12 cellular contexts compared by ENCODE assay signal in genomic region chr1:111191496-111191895, GRCh38. TPM values are rescaled to one million over a fixed set of nuclear protein-coding genes. Genes with fewer than 3 reads are reported as not detected.
DNase-seq lines count a peak whose midpoint lies in the region; ATAC-seq, FAIRE-seq and TF ChIP-seq lines count a peak whose summit lies in the region.
"Had no signal": no experiment of that assay in that cellular context is flagged by ENCODE, and none has a peak within 500 bp of the region (broad histone marks: within the 10 kb centered on the region; RNA-seq: fewer than 3 reads in every experiment).

No MANE protein-coding gene starts in this region.

- in situ Hi-C loops in astrocyte of the spinal cord (cut with HindIII; ENCODE audit: low sequenced_read_pairs), result no loop called here

- 69 to 85% (median 80%) methylated on average over 3 of the region's 3 CpGs for WGBS in small intestine, 3 donors

- H3K27ac ChIP-seq in muscle layer of duodenum (ENCODE audit: low read length), result peak overlapping the region; percentile 26
- peak overlapping the region in 1 of 2 donors; percentile 7 for H3K27ac ChIP-seq in small intestine (ENCODE audit: low read depth in 1 of 2, low read length in 1 of 2)

- no peak for ATAC-seq in HG02610 (IDR thresholded peaks at IDR 0.05; ENCODE audit: unreplicated experiment)

- H3K4me1 ChIP-seq in muscle layer of duodenum (ENCODE audit: control insufficient read depth in 1 of 2, insufficient read depth in 2 of 2, low read length in 2 of 2) (peaks cover 25 to 42% of the 10 kb centered on the region in 2 donors), small intestine (ENCODE audit: control insufficient read depth in 2 of 2, insufficient read depth in 1 of 2, low read depth in 1 of 2, low read length in 1 of 2) (peaks cover 10% of the 10 kb centered on the region in 2 donors)

- H3K4me3 ChIP-seq in astrocyte of the spinal cord (ENCODE audit: low read depth, low read length) (no peak overlapping the region), muscle layer of duodenum (ENCODE audit: low read depth in 1 of 2, low read length in 2 of 2) (no peak overlapping the region), small intestine (ENCODE audit: low read depth in 1 of 2, low read length in 2 of 2) (no peak overlapping the region)

- H3K27me3 ChIP-seq in muscle layer of duodenum (ENCODE audit: low read depth, low read length), result no peaks in the 10 kb centered on the region
- H3K27me3 ChIP-seq in small intestine (ENCODE audit: control insufficient read depth in 2 of 2, insufficient read depth in 2 of 2, low read length in 2 of 2), result no peaks in the 10 kb centered on the region

- no peak for TF ChIP-seq CTCF in AG09319 (IDR thresholded peaks at IDR 0.05; ENCODE audit: low read depth, low read length)
- no peak for TF ChIP-seq CTCF in astrocyte of the spinal cord (IDR thresholded peaks at IDR 0.05; ENCODE audit: low read depth, low read length)

- no peaks in the 10 kb centered on the region for H3K9me3 ChIP-seq in muscle layer of duodenum (ENCODE audit: control insufficient read depth in 1 of 2, low read length in 2 of 2)
- no peaks in the 10 kb centered on the region for H3K9me3 ChIP-seq in small intestine (ENCODE audit: control insufficient read depth, low read depth)

- peak; percentile 19 for DNase-seq in AG09319 (ENCODE audit: extremely low read depth, low read depth)
- peak; percentile 30 for DNase-seq in HS-27A (ENCODE audit: low read depth)
- peak; percentile 36 for DNase-seq in astrocyte of the spinal cord (ENCODE audit: low read depth, low spot score)
- DNase-seq in stimulated activated CD4-positive, alpha-beta T cell treated with anti-CD3 and anti-CD28 coated beads, Interleukin-1b, Interleukin-23, amount 100 ng/mL, for 48 hours, result no peak
- DNase-seq in NCI-H187 (lab: John Stamatoyannopoulos, UW), result no peak
- no peak for DNase-seq in small intestine
- DNase-seq: activated CD4-positive, alpha-beta T cell treated with anti-CD3 and anti-CD28 coated beads, Interleukin-2, amount 50 U/mL, for 4 hours; dermis blood vessel endothelial cell; NCI-H1048; retina had no signal

- FAIRE-seq in small intestine (lab: Jason Lieb, UNC), result no peak

- H3K36me3 ChIP-seq in muscle layer of duodenum (ENCODE audit: control insufficient read depth in 1 of 2, insufficient read depth in 2 of 2, low read length in 2 of 2) (peaks cover 26 to 28% of the 10 kb centered on the region in 2 donors), small intestine (ENCODE audit: control insufficient read depth in 2 of 2, insufficient read depth in 2 of 2, low read length in 2 of 2) (peaks cover 0 to 53% of the 10 kb centered on the region in 2 donors)

RNA-seq across cellular contexts. Expression of gene DENND2D, which starts 8.9 kb away (rescaled TPM):
- 10 to 100 TPM; 31.3 to 54.6 (median 36.7) TPM for polyA plus RNA-seq in small intestine

RNA-seq across cellular contexts. Expression of gene CHI3L2, which starts 36.0 kb away (rescaled TPM):
- 1 to 10 TPM; 1.1 to 4.7 (median 1.9) TPM for polyA plus RNA-seq in small intestine

RNA-seq across cellular contexts. Expression of gene CEPT1, which starts 51.5 kb away (rescaled TPM):
- polyA plus RNA-seq in small intestine, result 10 to 100 TPM in 2 of 3 donors, 1 to 10 TPM in 1; 10.0 to 23.2 (median 13.2) TPM

RNA-seq across cellular contexts. Expression of gene DRAM2, which starts 51.6 kb away (rescaled TPM):
- polyA plus RNA-seq in small intestine, result 10 to 100 TPM; 37.0 to 41.2 (median 39.3) TPM

Comparison
In these comparisons a context has a peak if more than half of its experiments do, and no peak if none do; other contexts are left out.
1. DNase-seq: peak in AG09319 (single experiment), HS-27A (single experiment) and astrocyte of the spinal cord (single experiment); none in stimulated activated CD4-positive, alpha-beta T cell treated with anti-CD3 and anti-CD28 coated beads, Interleukin-1b, Interleukin-23, amount 100 ng/mL, for 48 hours (single experiment), NCI-H187 (0 of 2) and small intestine (single experiment).